In genomic region chr2:70984576-70985282, GRCh38 we compare ENCODE assay signal across 8 cellular contexts. TPM values are rescaled to one million over a fixed set of nuclear protein-coding genes. Genes with fewer than 3 reads are reported as not detected.
A peak's percentile ranks its signal among the peaks of the same experiment; 100 is the strongest.
DNase-seq lines count a peak whose midpoint lies in the region; ATAC-seq and TF ChIP-seq lines count a peak whose summit lies in the region.
"Had no signal": no experiment of that assay in that cellular context is flagged by ENCODE, and none has a peak within 500 bp of the region (broad histone marks: within the 10 kb centered on the region; RNA-seq: fewer than 3 reads in every experiment).

No MANE protein-coding gene starts in this region.

- H3K27me3 Mint-ChIP-seq in activated naive CD4-positive, alpha-beta T cell treated with anti-CD3 and anti-CD28 coated beads for 36 hours (ENCODE audit: low read depth) = no peaks in the 10 kb centered on the region

- H3F3A ChIP-seq in SK-N-SH (replicated peaks; ENCODE audit: insufficient read depth) = no peaks in the 10 kb centered on the region

- peaks cover 5 to 45% of the 10 kb centered on the region in 2 experiments for H3K36me3 ChIP-seq in SK-N-SH (replicated peaks in 1 of 2; ENCODE audit: control insufficient read depth in 1 of 2, insufficient read depth in 2 of 2, low read length in 1 of 2)

- WGBS in SK-N-SH (ENCODE audit: low lambda C conversion rate) = 76% methylated on average over 13 of the region's 32 CpGs
- 33% methylated on average over 32 of the region's 32 CpGs for WGBS in right cardiac atrium

- H3K9me3 Mint-ChIP-seq in activated naive CD4-positive, alpha-beta T cell treated with anti-CD3 and anti-CD28 coated beads for 36 hours = no peaks in the 10 kb centered on the region

- CTCF ChIA-PET in SK-N-SH (lab: Yijun Ruan, JAX) = interaction anchor here (0.6 to 7.3 kb wide), 10 partner anchors 8 to 195 kb away, joined by 3 to 41 read pairs (median 4); partner anchors contain the start of genes FIGLA and TEX261
- CTCF ChIA-PET in activated naive CD4-positive, alpha-beta T cell treated with anti-CD3 and anti-CD28 coated beads for 36 hours (lab: Charles Lee) = interaction anchor here (0.5 to 6.2 kb wide), 15 partner anchors 8 to 1835 kb away, joined by 3 to 58 read pairs (median 4); no protein-coding TSS in a partner anchor

- no peaks in the 10 kb centered on the region for H3K9me2 ChIP-seq in SK-N-SH

- no peak for TF ChIP-seq EP300 in SK-N-SH (IDR thresholded peaks at IDR 0.05; ENCODE audit: borderline replicate concordance in 1 of 2, low read depth in 1 of 2, low read length in 1 of 2)

- DNase-seq in SK-N-SH = peak; percentile 71
- peak; percentile 88 for DNase-seq in activated naive CD4-positive, alpha-beta T cell treated with anti-CD3 and anti-CD28 coated beads for 36 hours
- peak; percentile 59 to 86 (median 80) for DNase-seq in right cardiac atrium
- DNase-seq in stimulated activated CD4-positive, alpha-beta T cell treated with anti-CD3 and anti-CD28 coated beads, Interleukin-15, amount 100 ng/mL, for 24 hours = peak; percentile 88
- DNase-seq in T1000 (lab: John Stamatoyannopoulos, UW) = no peak

- POLR2A ChIA-PET in SK-N-SH (lab: Yijun Ruan, JAX) = no interaction called here

- H2AFZ ChIP-seq in SK-N-SH (ENCODE audit: low read depth) = no peak overlapping the region

- H3K27me3 ChIP-seq in SK-N-SH (ENCODE audit: insufficient read depth) (no peaks in the 10 kb centered on the region), right cardiac atrium (ENCODE audit: control insufficient read depth, insufficient read depth) (no peaks in the 10 kb centered on the region)

- ATAC-seq in GM18861 (IDR thresholded peaks at IDR 0.05; ENCODE audit: unreplicated experiment) (peak; percentile 94), HG02938 (IDR thresholded peaks at IDR 0.05; ENCODE audit: unreplicated experiment) (peak; percentile 97), right cardiac atrium (peak; percentile 66 to 81)

- H3K79me2 ChIP-seq in SK-N-SH (ENCODE audit: insufficient read depth) = no peaks in the 10 kb centered on the region

- no peak for TF ChIP-seq RAD21 in SK-N-SH (IDR thresholded peaks at IDR 0.05; ENCODE audit: low read length)

- no peaks in the 10 kb centered on the region for H4K20me1 ChIP-seq in SK-N-SH (ENCODE audit: insufficient read depth)

- H3K9me3 ChIP-seq in SK-N-SH = no peaks in the 10 kb centered on the region
- no peaks in the 10 kb centered on the region for H3K9me3 ChIP-seq in right cardiac atrium (ENCODE audit: control insufficient read depth, low read length)

- no peak overlapping the region for H3K27ac Mint-ChIP-seq in activated naive CD4-positive, alpha-beta T cell treated with anti-CD3 and anti-CD28 coated beads for 36 hours

- H3K27ac ChIP-seq in SK-N-SH (ENCODE audit: low read depth in 2 of 2, low read length in 1 of 2) = no peak overlapping the region
- no peak overlapping the region for H3K27ac ChIP-seq in right cardiac atrium (ENCODE audit: low read length)

- no peak overlapping the region for H3K4me3 Mint-ChIP-seq in activated naive CD4-positive, alpha-beta T cell treated with anti-CD3 and anti-CD28 coated beads for 36 hours

- H3K4me3 ChIP-seq in SK-N-SH (ENCODE audit: low read depth in 2 of 2, low read length in 1 of 2) = no peak overlapping the region
- H3K4me3 ChIP-seq in right cardiac atrium (ENCODE audit: low read length) = no peak overlapping the region

- no peak overlapping the region for H3K9ac ChIP-seq in SK-N-SH

- H3K36me3 Mint-ChIP-seq in activated naive CD4-positive, alpha-beta T cell treated with anti-CD3 and anti-CD28 coated beads for 36 hours (ENCODE audit: low read depth) = peaks cover 15% of the 10 kb centered on the region

- H3K4me2 ChIP-seq in SK-N-SH = no peak overlapping the region

- peak; percentile 35 for TF ChIP-seq CTCF in SK-N-SH (IDR thresholded peaks at IDR 0.05)

- peaks cover 15% of the 10 kb centered on the region for H3K4me1 Mint-ChIP-seq in activated naive CD4-positive, alpha-beta T cell treated with anti-CD3 and anti-CD28 coated beads for 36 hours (ENCODE audit: low read depth)

- intact Hi-C loops in activated naive CD4-positive, alpha-beta T cell treated with anti-CD3 and anti-CD28 coated beads for 36 hours (cut with micrococcal nuclease) = loop anchor here (1.0 kb wide), 3 partner anchors 7 to 17 kb away; partner anchors contain the start of gene TEX261
- intact Hi-C loops in right cardiac atrium (cut with DNase I) = loop anchor here in 1 of 4 donors (5.0 kb wide), 1 partner anchor 292 kb away; no protein-coding TSS in a partner anchor

- no peaks in the 10 kb centered on the region for H3K4me1 ChIP-seq in SK-N-SH (ENCODE audit: control insufficient read depth in 1 of 2, insufficient read depth in 2 of 2, low read depth in 1 of 2, low read length in 1 of 2)
- H3K4me1 ChIP-seq in right cardiac atrium (ENCODE audit: control insufficient read depth, insufficient read depth, low read length) = no peaks in the 10 kb centered on the region

TF ChIP-seq in SK-N-SH, 30 proteins besides CTCF, POLR2A, EP300 and RAD21:
- TF ChIP-seq TCF12 (IDR thresholded peaks at IDR 0.05) (no peak), ZBTB33 (IDR thresholded peaks at IDR 0.05; ENCODE audit: borderline replicate concordance, low read depth) (peak; percentile 58; the same call in 1 of the 2 replicates)

RNA-seq across cellular contexts. Expression of gene ANKRD53, which starts 6.3 kb away (rescaled TPM):
- polyA plus RNA-seq in SK-N-SH (2012; rRNA removed) (0.29 and 0.58 TPM in 2 replicates), right cardiac atrium (1.3 TPM)
- 0.10 and 0.17 TPM in 2 replicates for polyA plus RNA-seq in SK-N-SH (2012; cell fraction: cytosol; rRNA removed)
- polyA plus RNA-seq in SK-N-SH (2012; cell fraction: nucleus; rRNA removed) = 1.7 and 2.2 TPM in 2 replicates
- under 1 TPM in 1 of 2 experiments, not detected in 1; 0.24 TPM for total RNA-seq in activated naive CD4-positive, alpha-beta T cell treated with anti-CD3 and anti-CD28 coated beads for 36 hours
- total RNA-seq in right cardiac atrium = 1 to 10 TPM in 3 of 4 donors, under 1 TPM in 1; 0.71 to 3.1 (median 1.1) TPM

RNA-seq across cellular contexts. Expression of gene TEX261, which starts 9.9 kb away (rescaled TPM):
- 44.3 and 58.7 TPM in 2 replicates for polyA plus RNA-seq in SK-N-SH (2012; rRNA removed)
- 38.7 and 48.7 TPM in 2 replicates for polyA plus RNA-seq in SK-N-SH (2012; cell fraction: cytosol; rRNA removed)
- polyA plus RNA-seq in SK-N-SH (2012; cell fraction: nucleus; rRNA removed) = 50.8 and 58.9 TPM in 2 replicates
- 10 to 100 TPM; 17.8 to 18.7 TPM for total RNA-seq in activated naive CD4-positive, alpha-beta T cell treated with anti-CD3 and anti-CD28 coated beads for 36 hours
- total RNA-seq in right cardiac atrium = 10 to 100 TPM; 43.4 to 59.4 (median 51.0) TPM
- 37.7 TPM for polyA plus RNA-seq in right cardiac atrium

RNA-seq across cellular contexts. Expression of gene ATP6V1B1, which starts 49.0 kb away (rescaled TPM):
- polyA plus RNA-seq in SK-N-SH (2012; rRNA removed) (4.9 and 6.1 TPM in 2 replicates), right cardiac atrium (0.93 TPM)
- polyA plus RNA-seq in SK-N-SH (2012; cell fraction: cytosol; rRNA removed) = 0.31 and 1.3 TPM in 2 replicates
- polyA plus RNA-seq in SK-N-SH (2012; cell fraction: nucleus; rRNA removed) = 60.6 and 71.8 TPM in 2 replicates
- not detected for total RNA-seq in activated naive CD4-positive, alpha-beta T cell treated with anti-CD3 and anti-CD28 coated beads for 36 hours
- total RNA-seq in right cardiac atrium = under 1 TPM in 2 of 4 donors, not detected in 2; 0.26 to 0.84 TPM
- total RNA-seq: glomerular endothelial cell had no signal
